ENCODE assay signal across 8 cellular contexts in the genomic region with DNA sequence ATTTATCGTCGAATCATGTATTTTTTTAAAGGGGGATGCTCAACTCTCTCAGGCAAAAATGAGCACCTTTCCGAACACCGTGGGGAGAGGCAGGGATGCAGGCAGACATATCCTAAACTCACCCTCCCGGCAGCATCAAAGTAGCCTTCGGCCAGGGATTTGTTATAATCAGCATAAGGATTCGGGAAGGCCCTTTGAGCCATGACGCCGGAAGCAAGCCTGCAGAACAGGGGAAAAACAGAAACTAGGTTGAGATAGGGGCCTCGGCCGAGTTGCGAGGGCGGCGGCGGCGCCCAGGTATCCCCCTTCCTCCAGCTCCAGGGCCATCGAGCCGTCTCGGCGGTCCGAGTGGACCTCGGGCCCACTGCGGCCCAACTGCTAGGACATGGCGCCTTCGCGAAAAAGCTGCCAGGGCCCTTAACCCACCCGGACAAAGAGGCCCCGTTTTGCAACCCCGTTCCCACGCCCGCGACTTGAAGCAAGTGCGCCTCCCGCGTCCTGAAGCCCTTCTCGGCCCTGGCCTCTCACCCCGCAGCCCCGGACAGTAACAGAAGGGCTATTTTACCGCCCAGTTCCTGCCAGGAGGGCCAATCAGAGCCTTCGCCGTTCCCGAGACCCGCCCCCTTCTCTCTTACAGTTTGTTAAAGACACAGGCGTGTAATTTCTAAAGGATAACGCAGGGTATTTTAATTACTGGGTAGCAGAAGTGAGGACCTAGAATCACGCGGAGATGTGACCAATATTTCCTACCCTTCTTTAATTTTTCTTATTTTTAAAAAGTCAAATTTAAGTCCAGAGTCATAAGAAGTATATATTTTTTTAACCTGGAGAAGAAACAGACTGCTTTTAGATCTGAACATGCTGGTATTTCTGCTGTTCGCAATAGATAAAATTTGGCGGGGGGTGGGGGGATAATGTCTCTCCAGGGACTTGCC. TPM values are rescaled to one million over a fixed set of nuclear protein-coding genes. Genes with fewer than 3 reads are reported as not detected.
DNase-seq lines count a peak whose midpoint lies in the region; ATAC-seq and TF ChIP-seq lines count a peak whose summit lies in the region.

A gene with protein sequence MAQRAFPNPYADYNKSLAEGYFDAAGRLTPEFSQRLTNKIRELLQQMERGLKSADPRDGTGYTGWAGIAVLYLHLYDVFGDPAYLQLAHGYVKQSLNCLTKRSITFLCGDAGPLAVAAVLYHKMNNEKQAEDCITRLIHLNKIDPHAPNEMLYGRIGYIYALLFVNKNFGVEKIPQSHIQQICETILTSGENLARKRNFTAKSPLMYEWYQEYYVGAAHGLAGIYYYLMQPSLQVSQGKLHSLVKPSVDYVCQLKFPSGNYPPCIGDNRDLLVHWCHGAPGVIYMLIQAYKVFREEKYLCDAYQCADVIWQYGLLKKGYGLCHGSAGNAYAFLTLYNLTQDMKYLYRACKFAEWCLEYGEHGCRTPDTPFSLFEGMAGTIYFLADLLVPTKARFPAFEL (minus strand): TSS at position 566 of the 935 bp plus-strand sequence. CDS start 363 bp downstream, at position 203.

- H3K9me2 ChIP-seq in DOHH2 (replicated peaks; ENCODE audit: control insufficient read depth, low read length), result no peaks in the 10 kb centered on the region
- no peaks in the 10 kb centered on the region for H3K9me2 ChIP-seq in GM23248 (ENCODE audit: insufficient read depth)

- DNase-seq in GM23248, result peak; percentile 95
- peak; percentile 68 to 78 for DNase-seq in Kasumi-1 (lab: John Stamatoyannopoulos, UW)
- peak; percentile 86 for DNase-seq in RWPE2 (ENCODE audit: low spot score)
- DNase-seq in activated T-helper 2 cell treated with anti-CD3 and anti-CD28 coated beads, Interferon-gamma antibody, Interleukin-2, Interleukin-4, amounts not matched to agents 10 μg/mL and 5 μg/mL and 100 μg/mL, durations not matched to agents 14 hours and 24 hours and 36 hours (ENCODE audit: low spot score), result peak; percentile 77
- peak; percentile 88 for DNase-seq in fibroblast of mammary gland (ENCODE audit: low read depth)
- peak; percentile 56 to 89 (median 74) for DNase-seq in naive thymus-derived CD8-positive, alpha-beta T cell
- peak; percentile 56 to 77 (median 70) for DNase-seq in stimulated activated naive CD4-positive, alpha-beta T cell (lab: John Stamatoyannopoulos, UW)

- peak within 1 kb of the TSS; percentile 92 for H3K4me3 ChIP-seq in DOHH2 (ENCODE audit: low read length)
- peak within 1 kb of the TSS; percentile 93 for H3K4me3 ChIP-seq in GM23248
- H3K4me3 ChIP-seq in RWPE2 (ENCODE audit: severe bottlenecking), result peak within 1 kb of the TSS; percentile 63
- peak within 1 kb of the TSS; percentile 82 for H3K4me3 ChIP-seq in fibroblast of mammary gland (ENCODE audit: control insufficient read depth, low read depth, low read length)

- H3K36me3 ChIP-seq in DOHH2 (ENCODE audit: control insufficient read depth, low read length) (peaks cover 20% of the 10 kb centered on the region), GM23248 (ENCODE audit: low read depth) (peaks cover 5% of the 10 kb centered on the region), RWPE2 (ENCODE audit: low read depth) (peaks cover 26% of the 10 kb centered on the region)

- peak within 1 kb of the TSS; percentile 97 for H2AFZ ChIP-seq in GM23248

- peaks cover 35% of the 10 kb centered on the region for H3K4me1 Mint-ChIP-seq in activated T-helper 2 cell treated with anti-CD3 and anti-CD28 coated beads, Interferon-gamma antibody, Interleukin-2, Interleukin-4, amounts not matched to agents 10 μg/mL and 5 μg/mL and 100 μg/mL, durations not matched to agents 14 hours and 24 hours and 36 hours (ENCODE audit: low read depth)
- H3K4me1 Mint-ChIP-seq in naive thymus-derived CD8-positive, alpha-beta T cell, result peaks cover 24 to 71% (median 68%) of the 10 kb centered on the region in 4 donors

- H3K9me3 Mint-ChIP-seq in activated T-helper 2 cell treated with anti-CD3 and anti-CD28 coated beads, Interferon-gamma antibody, Interleukin-2, Interleukin-4, amounts not matched to agents 10 μg/mL and 5 μg/mL and 100 μg/mL, durations not matched to agents 14 hours and 24 hours and 36 hours, result no peaks in the 10 kb centered on the region
- H3K9me3 Mint-ChIP-seq in naive thymus-derived CD8-positive, alpha-beta T cell, result no peaks in the 10 kb centered on the region

- H3K79me2 ChIP-seq in DOHH2 (ENCODE audit: control insufficient read depth, low read length), result peaks cover 8% of the 10 kb centered on the region
- peaks cover 15% of the 10 kb centered on the region for H3K79me2 ChIP-seq in GM23248 (ENCODE audit: insufficient read depth)

- peak; percentile 99 for ATAC-seq in RWPE2 (ENCODE audit: low read depth)
- ATAC-seq in naive thymus-derived CD8-positive, alpha-beta T cell, result peak; percentile 94 to 99

- in situ Hi-C loops in GM23248 (cut with MboI), result no loop called here

- POLR2A ChIA-PET in naive thymus-derived CD8-positive, alpha-beta T cell (lab: Charles Lee), result no interaction called here

- H3F3A ChIP-seq in DOHH2 (ENCODE audit: control insufficient read depth, insufficient read depth) (0 out of 2 replicates have a peak, but pooled peaks cover 6% of the 10 kb centered on the region), GM23248 (ENCODE audit: insufficient read depth) (no peaks in the 10 kb centered on the region)

- no peaks in the 10 kb centered on the region for H4K20me1 ChIP-seq in DOHH2 (ENCODE audit: control insufficient read depth, insufficient read depth, low read depth, low read length)
- H4K20me1 ChIP-seq in GM23248 (ENCODE audit: insufficient read depth), result no peaks in the 10 kb centered on the region

- no peaks in the 10 kb centered on the region for H3K27me3 ChIP-seq in DOHH2 (ENCODE audit: control insufficient read depth, low read length)
- H3K27me3 ChIP-seq in GM23248 (replicated peaks; ENCODE audit: insufficient read depth), result no peaks in the 10 kb centered on the region
- no peaks in the 10 kb centered on the region for H3K27me3 ChIP-seq in RWPE2 (ENCODE audit: insufficient read depth, poor library complexity, severe bottlenecking)

- peak within 1 kb of the TSS; percentile 62 for H3K4me2 ChIP-seq in DOHH2 (ENCODE audit: low read length)
- H3K4me2 ChIP-seq in GM23248 (ENCODE audit: unreplicated experiment), result peak within 1 kb of the TSS; percentile 99

- H3K27ac ChIP-seq in DOHH2 (ENCODE audit: low read depth, low read length) (peak within 1 kb of the TSS; percentile 40), GM23248 (peak within 1 kb of the TSS; percentile 63), RWPE2 (ENCODE audit: poor library complexity, severe bottlenecking) (no peak within 1 kb of the TSS)

- peak within 1 kb of the TSS; percentile 91 for H3K9ac ChIP-seq in GM23248

- H3K27ac Mint-ChIP-seq in activated T-helper 2 cell treated with anti-CD3 and anti-CD28 coated beads, Interferon-gamma antibody, Interleukin-2, Interleukin-4, amounts not matched to agents 10 μg/mL and 5 μg/mL and 100 μg/mL, durations not matched to agents 14 hours and 24 hours and 36 hours, result peak within 1 kb of the TSS; percentile 96
- H3K27ac Mint-ChIP-seq in naive thymus-derived CD8-positive, alpha-beta T cell, result peak within 1 kb of the TSS; percentile 98 to 100 (median 98)

- intact Hi-C loops in activated T-helper 2 cell treated with anti-CD3 and anti-CD28 coated beads, Interferon-gamma antibody, Interleukin-2, Interleukin-4, amounts not matched to agents 10 μg/mL and 5 μg/mL and 100 μg/mL, durations not matched to agents 14 hours and 24 hours and 36 hours (cut with micrococcal nuclease), result loop anchor here (2.0 kb wide), 1 partner anchor 306 kb away; a partner anchor contains a TSS

- no peak for TF ChIP-seq CTCF in DOHH2 (IDR thresholded peaks at IDR 0.05; ENCODE audit: low read depth, low read length, poor library complexity, severe bottlenecking)
- TF ChIP-seq CTCF in RWPE2 (IDR thresholded peaks at IDR 0.05; ENCODE audit: poor library complexity, severe bottlenecking), result no peak
- TF ChIP-seq CTCF in fibroblast of mammary gland (conservative IDR thresholded peaks at IDR 0.05; ENCODE audit: control insufficient read depth, insufficient read depth, low read depth, low read length), result no peak

- peak within 1 kb of the TSS; percentile 96 for H3K4me3 Mint-ChIP-seq in activated T-helper 2 cell treated with anti-CD3 and anti-CD28 coated beads, Interferon-gamma antibody, Interleukin-2, Interleukin-4, amounts not matched to agents 10 μg/mL and 5 μg/mL and 100 μg/mL, durations not matched to agents 14 hours and 24 hours and 36 hours (ENCODE audit: low read depth)
- peak within 1 kb of the TSS; percentile 97 to 100 (median 99) for H3K4me3 Mint-ChIP-seq in naive thymus-derived CD8-positive, alpha-beta T cell

- H3K9me3 ChIP-seq in DOHH2 (ENCODE audit: control insufficient read depth, insufficient read depth, low read length), result no peaks in the 10 kb centered on the region
- no peaks in the 10 kb centered on the region for H3K9me3 ChIP-seq in GM23248 (ENCODE audit: low read depth)
- H3K9me3 ChIP-seq in RWPE2 (ENCODE audit: severe bottlenecking), result no peaks in the 10 kb centered on the region

- H3K36me3 Mint-ChIP-seq in activated T-helper 2 cell treated with anti-CD3 and anti-CD28 coated beads, Interferon-gamma antibody, Interleukin-2, Interleukin-4, amounts not matched to agents 10 μg/mL and 5 μg/mL and 100 μg/mL, durations not matched to agents 14 hours and 24 hours and 36 hours (ENCODE audit: low read depth), result peaks cover 18% of the 10 kb centered on the region
- H3K36me3 Mint-ChIP-seq in naive thymus-derived CD8-positive, alpha-beta T cell, result peaks cover 5 to 15% (median 9%) of the 10 kb centered on the region in 3 donors

- H3K4me1 ChIP-seq in DOHH2 (ENCODE audit: control insufficient read depth, low read length), result peaks cover 24% of the 10 kb centered on the region
- H3K4me1 ChIP-seq in GM23248 (ENCODE audit: insufficient read depth), result peaks cover 5% of the 10 kb centered on the region; the same call in 1 of the 2 replicates
- H3K4me1 ChIP-seq in RWPE2 (ENCODE audit: insufficient read depth, poor library complexity, severe bottlenecking), result peaks cover 4% of the 10 kb centered on the region

- WGBS in GM23248 (ENCODE audit: low coverage in 1 of 2, low lambda C conversion rate in 2 of 2, missing lambda C conversion rate in 2 of 2), 2 experiments, result 1 to 2% methylated on average over 46 to 49 of the region's 49 CpGs

- H3K27me3 Mint-ChIP-seq in activated T-helper 2 cell treated with anti-CD3 and anti-CD28 coated beads, Interferon-gamma antibody, Interleukin-2, Interleukin-4, amounts not matched to agents 10 μg/mL and 5 μg/mL and 100 μg/mL, durations not matched to agents 14 hours and 24 hours and 36 hours (ENCODE audit: low read depth), result no peaks in the 10 kb centered on the region
- H3K27me3 Mint-ChIP-seq in naive thymus-derived CD8-positive, alpha-beta T cell, result no peaks in the 10 kb centered on the region

RNA-seq across cellular contexts. Expression of the gene that starts here (rescaled TPM):
- 29.0 and 33.8 TPM in 2 replicates for total RNA-seq in GM23248 (2014; rRNA removed; shearing (Covaris generic))
- polyA plus RNA-seq in GM23248 (2016; fragmentation: Nextera tagmentation; extraction: Ambion mirVana), result 35.8 and 37.9 TPM in 2 replicates
- 35.0 and 35.1 TPM in 2 replicates for total RNA-seq in activated T-helper 2 cell treated with anti-CD3 and anti-CD28 coated beads, Interferon-gamma antibody, Interleukin-2, Interleukin-4, amounts not matched to agents 10 μg/mL and 5 μg/mL and 100 μg/mL, durations not matched to agents 14 hours and 24 hours and 36 hours
- total RNA-seq in naive thymus-derived CD8-positive, alpha-beta T cell, result 10 to 100 TPM; 33.5 to 35.7 TPM
- 10 to 100 TPM; 19.5 to 28.6 (median 26.9) TPM for polyA plus RNA-seq in naive thymus-derived CD8-positive, alpha-beta T cell
